In genomic region chr2:111898703-111899514, GRCh38 we compare ENCODE assay signal across 8 cellular contexts. TPM values are rescaled to one million over a fixed set of nuclear protein-coding genes. Genes with fewer than 3 reads are reported as not detected.
DNase-seq lines count a peak whose midpoint lies in the region; ATAC-seq and TF ChIP-seq lines count a peak whose summit lies in the region.

No MANE protein-coding gene starts in this region.

- peak overlapping the region; percentile 74 for H3K4me3 Mint-ChIP-seq in chondrocyte (ENCODE audit: unreplicated experiment)

- intact Hi-C loops in Right ventricle myocardium inferior (cut with DNase I) (loop anchor here (1.0 to 5.0 kb wide), 3 partner anchors 73 to 683 kb away; partner anchors contain the start of gene CHCHD5), cardiac septum (cut with DNase I) (loop anchor here (2.0 to 10.0 kb wide), 5 partner anchors 48 to 536 kb away; partner anchors contain the start of genes RGPD8 and ZC3H8), thyroid gland (cut with DNase I) (no loop called here)

- no peaks in the 10 kb centered on the region for H3K36me3 Mint-ChIP-seq in chondrocyte (ENCODE audit: low read depth)

- H2BK12ac ChIP-seq in mesenchymal stem cell (ENCODE audit: low read length in 2 of 2) = peak overlapping the region in 1 of 2 experiments; percentile 68

- no peak overlapping the region for H2AK5ac ChIP-seq in mesenchymal stem cell (ENCODE audit: low read length, severe bottlenecking)

- H2BK120ac ChIP-seq in mesenchymal stem cell (ENCODE audit: low read depth, low read length) = no peak overlapping the region

- TF ChIP-seq CTCF in SU-DHL-6 (IDR thresholded peaks at IDR 0.05; ENCODE audit: insufficient read depth, low read length, poor library complexity, severe bottlenecking) (no peak), chondrocyte (IDR thresholded peaks at IDR 0.05) (no peak), thyroid gland (IDR thresholded peaks at IDR 0.05) (peak in 1 of 6 experiments; percentile 9)

- H3K4me2 ChIP-seq in SU-DHL-6 (ENCODE audit: low read depth, low read length, poor library complexity, severe bottlenecking) (peak overlapping the region; percentile 49), mesenchymal stem cell (ENCODE audit: low read length, poor library complexity, severe bottlenecking) (peak overlapping the region; percentile 69), Karpas-422 (ENCODE audit: low read depth, low read length, poor library complexity, severe bottlenecking) (no peak overlapping the region)

- H2BK5ac ChIP-seq in mesenchymal stem cell (ENCODE audit: low read depth, low read length, poor library complexity, severe bottlenecking) = peak overlapping the region; percentile 82

- no peak overlapping the region for H3K9ac ChIP-seq in SU-DHL-6 (ENCODE audit: low read length)
- peak overlapping the region; percentile 68 for H3K9ac ChIP-seq in mesenchymal stem cell (ENCODE audit: low read length)
- H3K9ac ChIP-seq in Karpas-422 (ENCODE audit: low read length) = no peak overlapping the region

- no peaks in the 10 kb centered on the region for H3K27me3 Mint-ChIP-seq in chondrocyte (ENCODE audit: low read depth)

- no peak overlapping the region for H3K27ac Mint-ChIP-seq in chondrocyte (ENCODE audit: unreplicated experiment)

- WGBS in mesenchymal stem cell = 1% methylated on average over 56 of the region's 70 CpGs
- 0 to 2% methylated on average over 6 to 27 of the region's 70 CpGs for WGBS in thyroid gland, 2 donors

- H2AFZ ChIP-seq in SU-DHL-6 (ENCODE audit: low read depth, low read length, severe bottlenecking) = peak overlapping the region; percentile 43
- H2AFZ ChIP-seq in mesenchymal stem cell (ENCODE audit: low read depth, low read length) = peak overlapping the region; percentile 85
- no peak overlapping the region for H2AFZ ChIP-seq in Karpas-422 (ENCODE audit: low read length)

- H3K9me3 Mint-ChIP-seq in chondrocyte (ENCODE audit: low read depth) = no peaks in the 10 kb centered on the region

- H3K4me1 ChIP-seq in mesenchymal stem cell (ENCODE audit: control insufficient read depth, insufficient read depth, low read depth, low read length) (peaks cover 11% of the 10 kb centered on the region), thyroid gland (peaks cover 0 to 13% of the 10 kb centered on the region in 2 donors), Karpas-422 (ENCODE audit: low read length) (no peaks in the 10 kb centered on the region)

- no peaks in the 10 kb centered on the region; the same call in 1 of the 2 replicates for H3F3A ChIP-seq in SU-DHL-6 (ENCODE audit: insufficient read depth)

- peak overlapping the region in 1 of 2 experiments; percentile 82 for H3K4ac ChIP-seq in mesenchymal stem cell (ENCODE audit: low read depth in 1 of 2, low read length in 2 of 2)

- no peaks in the 10 kb centered on the region for H3K27me3 ChIP-seq in SU-DHL-6 (ENCODE audit: low read length)
- H3K27me3 ChIP-seq in mesenchymal stem cell (ENCODE audit: control insufficient read depth in 1 of 2, insufficient read depth in 1 of 2, low read length in 2 of 2) = peaks cover 0 to 42% of the 10 kb centered on the region in 2 experiments
- H3K27me3 ChIP-seq in thyroid gland = no peaks in the 10 kb centered on the region
- no peaks in the 10 kb centered on the region for H3K27me3 ChIP-seq in Karpas-422 (ENCODE audit: low read length)

- H3K4me3 ChIP-seq in SU-DHL-6 (ENCODE audit: insufficient read depth, low read length, poor library complexity, severe bottlenecking) (peak overlapping the region; percentile 52), mesenchymal stem cell (ENCODE audit: insufficient read depth in 1 of 2, low read depth in 1 of 2, low read length in 2 of 2) (peak overlapping the region; percentile 75), thyroid gland (replicated peaks in 1 of 3) (peak overlapping the region; percentile 73 to 89 (median 85)), Karpas-422 (ENCODE audit: low read length) (no peak overlapping the region)

- peak overlapping the region; percentile 8 for H4K8ac ChIP-seq in mesenchymal stem cell (ENCODE audit: low read length)

- H3K4me1 Mint-ChIP-seq in chondrocyte (ENCODE audit: low read depth) = peaks cover 23% of the 10 kb centered on the region

- H3K18ac ChIP-seq in mesenchymal stem cell (ENCODE audit: low read depth in 1 of 2, low read length in 2 of 2) = peak overlapping the region in 1 of 2 experiments; percentile 61

- H3K79me1 ChIP-seq in mesenchymal stem cell (replicated peaks; ENCODE audit: low read length, poor library complexity, severe bottlenecking) = peaks cover 8% of the 10 kb centered on the region

- H2BK15ac ChIP-seq in mesenchymal stem cell (ENCODE audit: low read depth, poor library complexity, severe bottlenecking) = peak overlapping the region; percentile 60

- no peak overlapping the region for H3K27ac ChIP-seq in SU-DHL-6 (ENCODE audit: low read depth, low read length)
- peak overlapping the region; percentile 46 for H3K27ac ChIP-seq in mesenchymal stem cell (ENCODE audit: low read length, poor library complexity, severe bottlenecking)
- H3K27ac ChIP-seq in thyroid gland = peak overlapping the region; percentile 89 to 92 (median 89)
- H3K27ac ChIP-seq in Karpas-422 (ENCODE audit: low read length) = no peak overlapping the region

- H3K36me3 ChIP-seq in SU-DHL-6 (ENCODE audit: low read length) = no peaks in the 10 kb centered on the region
- H3K36me3 ChIP-seq in mesenchymal stem cell (ENCODE audit: control insufficient read depth in 1 of 2, insufficient read depth in 2 of 2, low read depth in 1 of 2, low read length in 2 of 2) = no peaks in the 10 kb centered on the region
- H3K36me3 ChIP-seq in thyroid gland = no peaks in the 10 kb centered on the region
- H3K36me3 ChIP-seq in Karpas-422 (ENCODE audit: insufficient read depth, low read length) = no peaks in the 10 kb centered on the region

- ATAC-seq in Right ventricle myocardium inferior = peak; percentile 12

- H3K9me3 ChIP-seq in SU-DHL-6 (ENCODE audit: insufficient read depth, low read length) = no peaks in the 10 kb centered on the region
- no peaks in the 10 kb centered on the region for H3K9me3 ChIP-seq in mesenchymal stem cell (ENCODE audit: control insufficient read depth, low read length)
- H3K9me3 ChIP-seq in thyroid gland = no peaks in the 10 kb centered on the region
- H3K9me3 ChIP-seq in Karpas-422 (ENCODE audit: low read length) = no peaks in the 10 kb centered on the region

- H3K23ac ChIP-seq in mesenchymal stem cell (ENCODE audit: low read length in 2 of 2) = peak overlapping the region in 1 of 2 experiments; percentile 75

- H4K20me1 ChIP-seq in SU-DHL-6 (ENCODE audit: low read depth, low read length) = no peaks in the 10 kb centered on the region
- no peaks in the 10 kb centered on the region for H4K20me1 ChIP-seq in Karpas-422 (ENCODE audit: insufficient read depth, low read depth, low read length)

- H3K14ac ChIP-seq in mesenchymal stem cell (ENCODE audit: low read length in 2 of 2) = peak overlapping the region in 1 of 2 experiments; percentile 96

- H3K9me2 ChIP-seq in SU-DHL-6 (replicated peaks; ENCODE audit: insufficient read depth, low read length) (no peaks in the 10 kb centered on the region), Karpas-422 (replicated peaks; ENCODE audit: insufficient read depth, low read length) (no peaks in the 10 kb centered on the region)

- no peak for TF ChIP-seq POLR2A in thyroid gland (IDR thresholded peaks at IDR 0.05)

- H3K79me2 ChIP-seq in SU-DHL-6 (ENCODE audit: insufficient read depth, low read length) (no peaks in the 10 kb centered on the region), Karpas-422 (ENCODE audit: low read length) (no peaks in the 10 kb centered on the region)

- peak; percentile 80 for DNase-seq in Right ventricle myocardium inferior (ENCODE audit: missing footprints)
- DNase-seq in cardiac septum (ENCODE audit: low spot score) = no peak
- no peak for DNase-seq in chondrocyte (ENCODE audit: low spot score)
- DNase-seq in mesenchymal stem cell = peak; percentile 41
- DNase-seq in thyroid gland = peak; percentile 51 to 58
- DNase-seq in superior temporal gyrus (ENCODE audit: extremely low spot score) = no peak
- DNase-seq in Karpas-422 = no peak

- H4K91ac ChIP-seq in mesenchymal stem cell (ENCODE audit: low read length) = no peak overlapping the region

RNA-seq across cellular contexts. Expression of gene MERTK, which starts 0.5 kb away (rescaled TPM):
- 6.6 TPM for total RNA-seq in Right ventricle myocardium inferior
- 5.8 TPM for total RNA-seq in cardiac septum
- 3.1 to 6.4 TPM (median 3.2 TPM) in 3 replicates for total RNA-seq in chondrocyte
- polyA plus RNA-seq in mesenchymal stem cell (2013, experiment 1 of 2) = 2.6 TPM
- 2.7 TPM for polyA plus RNA-seq in mesenchymal stem cell (2013, experiment 2 of 2)
- total RNA-seq in thyroid gland = 10 to 100 TPM; 23.5 to 36.7 (median 32.9) TPM
- total RNA-seq in Karpas-422 (2014; rRNA removed; shearing (Covaris generic); ENCODE audit: low replicate concordance) = not detected in 2 replicates

RNA-seq across cellular contexts. Expression of gene ANAPC1, which starts 14.9 kb away (rescaled TPM):
- total RNA-seq in Right ventricle myocardium inferior (18.6 TPM), cardiac septum (21.1 TPM), chondrocyte (20.7 to 33.9 TPM (median 21.7 TPM) in 3 replicates), thyroid gland (10 to 100 TPM; 40.6 to 62.6 (median 55.1) TPM)
- polyA plus RNA-seq in mesenchymal stem cell (2013, experiment 1 of 2) = 11.0 TPM
- polyA plus RNA-seq in mesenchymal stem cell (2013, experiment 2 of 2) = 9.5 TPM
- 101 and 106 TPM in 2 replicates for total RNA-seq in Karpas-422 (2014; rRNA removed; shearing (Covaris generic); ENCODE audit: low replicate concordance)

Comparison
In these comparisons a context has a peak if more than half of its experiments do, and no peak if none do; other contexts are left out.
1. DNase-seq: peak in Right ventricle myocardium inferior (single experiment), mesenchymal stem cell (single experiment) and thyroid gland (2 of 2); none in cardiac septum (single experiment), chondrocyte (single experiment), superior temporal gyrus (single experiment) and Karpas-422 (single experiment).
2. H3K27ac ChIP-seq: peak in mesenchymal stem cell (single experiment) and thyroid gland (3 of 3); none in SU-DHL-6 (single experiment) and Karpas-422 (single experiment).